ENCODE assay signal across 8 cellular contexts in genomic region chr4:4248036-4248884, GRCh38. TPM values are rescaled to one million over a fixed set of nuclear protein-coding genes. Genes with fewer than 3 reads are reported as not detected.
DNase-seq lines count a peak whose midpoint lies in the region; ATAC-seq and TF ChIP-seq lines count a peak whose summit lies in the region.

TSS of gene TMEM128 (minus strand) at chr4:4248223. CDS start at chr4:4248202, 21 bp downstream.

- H3K4me3 ChIP-seq in BE2C (ENCODE audit: low read depth, low read length) (peak within 1 kb of the TSS; percentile 96), colonic mucosa (peak within 1 kb of the TSS; percentile 98)

- TF ChIP-seq CTCF in BE2C (IDR thresholded peaks at IDR 0.05; ENCODE audit: low read depth, low read length) (no peak), colonic mucosa (IDR thresholded peaks at IDR 0.05) (no peak)

- H3K36me3 ChIP-seq in BE2C (peaks cover 17% of the 10 kb centered on the region), colonic mucosa (peaks cover 5% of the 10 kb centered on the region)

- H3K27ac ChIP-seq in colonic mucosa (peak within 1 kb of the TSS; percentile 93), layer of hippocampus (ENCODE audit: low read depth, low read length) (peak within 1 kb of the TSS; percentile 94)

- peak; percentile 93 for DNase-seq in BE2C
- peak; percentile 58 for DNase-seq in NCI-H524 treated with DMSO at 0.1 percent for 48 hours (lab: John Stamatoyannopoulos, UW)
- peak; percentile 93 for DNase-seq in activated CD4-positive, alpha-beta T cell treated with anti-CD3 and anti-CD28 coated beads for 48 hours
- peak; percentile 93 for DNase-seq in colonic mucosa
- peak; percentile 81 to 83 for DNase-seq in stimulated activated CD4-positive, alpha-beta T cell treated with anti-CD3 and anti-CD28 coated beads, Interleukin-1b, Interleukin-23, amount 100 ng/mL, for 4 hours (ENCODE audit: low read depth in 2 of 2)

- ATAC-seq in HG03439 (IDR thresholded peaks at IDR 0.05; ENCODE audit: unreplicated experiment) = peak; percentile 97

- H3K27me3 ChIP-seq in BE2C (no peaks in the 10 kb centered on the region; the same call in 1 of the 2 replicates), colonic mucosa (no peaks in the 10 kb centered on the region), layer of hippocampus (ENCODE audit: control insufficient read depth, insufficient read depth, low read length) (no peaks in the 10 kb centered on the region)

- H3K9me3 ChIP-seq in BE2C (no peaks in the 10 kb centered on the region), colonic mucosa (no peaks in the 10 kb centered on the region)

- peak within 1 kb of the TSS; percentile 89 to 95 for H3K9ac ChIP-seq in colonic mucosa (ENCODE audit: low read depth in 2 of 2, low read length in 2 of 2)

- TF ChIP-seq POLR2A in GM19193 (IDR thresholded peaks at IDR 0.05; ENCODE audit: extremely low read depth, insufficient read depth, insufficient read length) = peak; percentile 96

- H3K4me1 ChIP-seq in BE2C (peaks cover 4% of the 10 kb centered on the region; the same call in 1 of the 2 replicates), colonic mucosa (peaks cover 11% of the 10 kb centered on the region)

- intact Hi-C loops in colonic mucosa (cut with DNase I) = loop anchor here (5.0 kb wide), 1 partner anchor 39 kb away; no protein-coding TSS in a partner anchor

RNA-seq across cellular contexts. Expression of gene TMEM128, which starts in this region (rescaled TPM):
- 35.3 TPM for polyA plus RNA-seq in BE2C (2012; ENCODE audit: insufficient read depth, insufficient read length, low read depth)
- total RNA-seq in colonic mucosa = 10 to 100 TPM; 16.9 to 18.7 TPM

Comparison
In these comparisons a context has a peak if more than half of its experiments do, and no peak if none do; other contexts are left out.
1. Peak in every context shown above with its lines: DNase-seq, ATAC-seq, H3K4me3 ChIP-seq and H3K27ac ChIP-seq.